16 cellular contexts compared by ENCODE assay signal in genomic region chr7:1129431-1129830, GRCh38. TPM values are rescaled to one million over a fixed set of nuclear protein-coding genes. Genes with fewer than 3 reads are reported as not detected.
DNase-seq lines count a peak whose midpoint lies in the region; ATAC-seq, FAIRE-seq and TF ChIP-seq lines count a peak whose summit lies in the region.
"Had no signal": no experiment of that assay in that cellular context is flagged by ENCODE, and none has a peak within 500 bp of the region (broad histone marks: within the 10 kb centered on the region; RNA-seq: fewer than 3 reads in every experiment).

No MANE protein-coding gene starts in this region.

- in situ Hi-C loops in GM13976 (cut with MboI; ENCODE audit: low sequenced_read_pairs, unreplicated experiment): no loop called here

- intact Hi-C loops in Right ventricle myocardium superior (cut with DNase I) (no loop called here), left ventricle myocardium inferior (cut with micrococcal nuclease) (no loop called here), kidney (cut with DNase I) (no loop called here), spleen (cut with DNase I; ENCODE audit: low total_unique reads) (no loop called here)

- no peak for ATAC-seq in Right ventricle myocardium superior (ENCODE audit: poor library complexity)
- ATAC-seq in stimulated activated naive B cell treated with anti-CD40 and anti-IgM and Interleukin-4, amounts not matched to agents 10 μg/mL and 1 μg/mL and 100 μg/mL, for 72 hours (replicated peaks): no peak

- H3K9me3 Mint-ChIP-seq in stimulated activated naive B cell treated with anti-CD40 and anti-IgM and Interleukin-4, amounts not matched to agents 10 μg/mL and 1 μg/mL and 100 μg/mL, for 72 hours: peaks cover 0 to 3% of the 10 kb centered on the region in 2 donors
- H3K9me3 Mint-ChIP-seq: CD4-positive, alpha-beta memory T cell had no signal

- H3K9ac ChIP-seq in kidney (ENCODE audit: low read length in 2 of 2): no peak overlapping the region
- H3K9ac ChIP-seq: BLaER1 had no signal

- peaks cover 33 to 45% of the 10 kb centered on the region in 2 donors for H3K36me3 Mint-ChIP-seq in stimulated activated naive B cell treated with anti-CD40 and anti-IgM and Interleukin-4, amounts not matched to agents 10 μg/mL and 1 μg/mL and 100 μg/mL, for 72 hours
- H3K36me3 Mint-ChIP-seq: CD14-positive monocyte had no signal

- no peak overlapping the region for H3K27ac ChIP-seq in left ventricle myocardium inferior (replicated peaks)
- H3K27ac ChIP-seq in kidney (ENCODE audit: low read depth in 2 of 2, low read length in 2 of 2): no peak overlapping the region
- H3K27ac ChIP-seq in spleen: no peak overlapping the region
- H3K27ac ChIP-seq: BLaER1 had no signal

- H3K4me1 Mint-ChIP-seq in stimulated activated naive B cell treated with anti-CD40 and anti-IgM and Interleukin-4, amounts not matched to agents 10 μg/mL and 1 μg/mL and 100 μg/mL, for 72 hours: peaks cover 4 to 9% of the 10 kb centered on the region in 2 donors

- peaks cover 9% of the 10 kb centered on the region for H3K9me3 ChIP-seq in left ventricle myocardium inferior (replicated peaks)
- no peaks in the 10 kb centered on the region for H3K9me3 ChIP-seq in kidney (ENCODE audit: control insufficient read depth in 1 of 2, low read length in 2 of 2)
- peaks cover 0 to 5% (median 0%) of the 10 kb centered on the region in 8 donors for H3K9me3 ChIP-seq in spleen

- H3K4me3 Mint-ChIP-seq in stimulated activated naive B cell treated with anti-CD40 and anti-IgM and Interleukin-4, amounts not matched to agents 10 μg/mL and 1 μg/mL and 100 μg/mL, for 72 hours: no peak overlapping the region
- H3K4me3 Mint-ChIP-seq: CD14-positive monocyte; CD4-positive, alpha-beta memory T cell; H9 had no signal

- DNase-seq in Right ventricle myocardium superior (peak; percentile 22), left ventricle myocardium inferior (no peak), kidney (peak; percentile 37), spleen (peak; percentile 47), putamen (ENCODE audit: low spot score) (no peak), GM13976 (ENCODE audit: low spot score) (no peak)
- no peak for DNase-seq in stimulated activated naive B cell treated with anti-CD40 and anti-IgM and Interleukin-4, amounts not matched to agents 10 μg/mL and 1 μg/mL and 100 μg/mL, for 72 hours
- DNase-seq: 8988T; CD4-positive, alpha-beta memory T cell; DMS153; DMS79; GDM1; GOT3; H9 had no signal

- H3K27ac Mint-ChIP-seq in stimulated activated naive B cell treated with anti-CD40 and anti-IgM and Interleukin-4, amounts not matched to agents 10 μg/mL and 1 μg/mL and 100 μg/mL, for 72 hours: no peak overlapping the region
- H3K27ac Mint-ChIP-seq: H9 had no signal

- WGBS in spleen, 5 donors: 92 to 97% (median 96%) methylated on average over 10 to 13 of the region's 13 CpGs

- no peak for FAIRE-seq in kidney (lab: Jason Lieb, UNC)

- no peaks in the 10 kb centered on the region for H3K27me3 Mint-ChIP-seq in stimulated activated naive B cell treated with anti-CD40 and anti-IgM and Interleukin-4, amounts not matched to agents 10 μg/mL and 1 μg/mL and 100 μg/mL, for 72 hours
- H3K27me3 Mint-ChIP-seq: CD4-positive, alpha-beta memory T cell had no signal

- no peak for TF ChIP-seq POLR2A in spleen (IDR thresholded peaks at IDR 0.05)

- H3K36me3 ChIP-seq in left ventricle myocardium inferior (peaks cover 27% of the 10 kb centered on the region), kidney (ENCODE audit: control insufficient read depth in 1 of 2, insufficient read depth in 2 of 2, low read length in 2 of 2) (no peaks in the 10 kb centered on the region), spleen (peaks cover 0 to 26% (median 2%) of the 10 kb centered on the region in 6 donors)

- H3K27me3 ChIP-seq in left ventricle myocardium inferior (ENCODE audit: low read depth): no peaks in the 10 kb centered on the region
- no peaks in the 10 kb centered on the region for H3K27me3 ChIP-seq in spleen (replicated peaks in 1 of 7)
- H3K27me3 ChIP-seq: BLaER1 had no signal

- H3K4me1 ChIP-seq in left ventricle myocardium inferior (peaks cover 7% of the 10 kb centered on the region), kidney (ENCODE audit: control insufficient read depth in 1 of 2, insufficient read depth in 1 of 2, low read depth in 1 of 2, low read length in 2 of 2) (no peaks in the 10 kb centered on the region), spleen (peaks cover 0 to 3% (median 0%) of the 10 kb centered on the region in 6 donors)

- H3K4me3 ChIP-seq in left ventricle myocardium inferior (no peak overlapping the region), kidney (ENCODE audit: low read length in 2 of 2) (no peak overlapping the region), spleen (no peak overlapping the region)
- H3K4me3 ChIP-seq: BLaER1 had no signal

- TF ChIP-seq CTCF in left ventricle myocardium inferior (IDR thresholded peaks at IDR 0.05; ENCODE audit: borderline replicate concordance): no peak
- no peak for TF ChIP-seq CTCF in kidney (IDR thresholded peaks at IDR 0.05; ENCODE audit: borderline replicate concordance, extremely low read depth, insufficient read depth)
- TF ChIP-seq CTCF in spleen (IDR thresholded peaks at IDR 0.05 in 8 of 11, conservative IDR thresholded peaks at IDR 0.05 in 3 of 11): no peak
- TF ChIP-seq CTCF in GM13976 (IDR thresholded peaks at IDR 0.05; ENCODE audit: borderline replicate concordance, control extremely low read depth, extremely low read depth, insufficient read depth, missing control alignments): no peak

RNA-seq across cellular contexts. Expression of gene ZFAND2A, which starts 30.6 kb away (rescaled TPM):
- total RNA-seq in Right ventricle myocardium superior (6.0 TPM), left ventricle myocardium inferior (6.6 TPM), kidney (21.9 TPM), spleen (10 to 100 TPM; 18.3 to 40.3 (median 22.9) TPM)
- polyA plus RNA-seq in kidney (ENCODE audit: insufficient read depth, low read depth, low replicate concordance) (27.6 TPM), spleen (10 to 100 TPM; 31.4 to 41.7 (median 32.7) TPM)

RNA-seq across cellular contexts. Expression of gene GPER1, which starts 41.5 kb away (rescaled TPM):
- total RNA-seq in Right ventricle myocardium superior (2.5 TPM), left ventricle myocardium inferior (3.0 TPM), kidney (5.2 TPM), spleen (10 to 100 TPM in 1 of 7 donors, 1 to 10 TPM in 6; 3.0 to 14.2 (median 6.1) TPM)
- polyA plus RNA-seq in kidney (ENCODE audit: insufficient read depth, low read depth, low replicate concordance) (4.8 TPM), spleen (1 to 10 TPM; 3.7 to 6.4 (median 3.9) TPM)
- total RNA-seq: CD4-positive, alpha-beta memory T cell; H9 had no signal
- polyA plus RNA-seq: CD4-positive, alpha-beta memory T cell had no signal

Comparison
In these comparisons a context has a peak if more than half of its experiments do, and no peak if none do; other contexts are left out.
1. DNase-seq: peak in Right ventricle myocardium superior (single experiment), kidney (single experiment) and spleen (single experiment); none in left ventricle myocardium inferior (single experiment), stimulated activated naive B cell treated with anti-CD40 and anti-IgM and Interleukin-4, amounts not matched to agents 10 μg/mL and 1 μg/mL and 100 μg/mL, for 72 hours (single experiment), putamen (single experiment) and GM13976 (single experiment).